1 cellular context compared by ENCODE assay signal in genomic region chr16:46801428-46802049, GRCh38.
TF ChIP-seq lines count a peak whose summit lies in the region.

No MANE protein-coding gene starts in this region.

TF ChIP-seq in HepG2, 621 proteins besides CTCF, POLR2A, EP300 and RAD21:
- TF ChIP-seq ZFP36 (IDR thresholded peaks at IDR 0.05; ENCODE audit: borderline replicate concordance, low read depth, low read length, partially characterized antibody): no peak
- no peak for TF ChIP-seq NKX3-1 (CRISPR knock-in tag; IDR thresholded peaks at IDR 0.05)
- no peak for TF ChIP-seq ZNF10 (CRISPR knock-in tag; IDR thresholded peaks at IDR 0.05; ENCODE audit: borderline replicate concordance, low read depth)
- TF ChIP-seq DMTF1 (CRISPR knock-in tag; IDR thresholded peaks at IDR 0.05): no peak
- TF ChIP-seq ZNF576 (CRISPR knock-in tag; IDR thresholded peaks at IDR 0.05): no peak
- TF ChIP-seq STAG1 (CRISPR knock-in tag; IDR thresholded peaks at IDR 0.05): peak; percentile 57
- peak; percentile 68 for TF ChIP-seq SMC3 (IDR thresholded peaks at IDR 0.05; ENCODE audit: low read length)
- no peak for TF ChIP-seq NBN (conservative IDR thresholded peaks at IDR 0.05)
- no peak for TF ChIP-seq EHMT2 (IDR thresholded peaks at IDR 0.05; ENCODE audit: borderline replicate concordance, low read depth, low read length)
- TF ChIP-seq NR2F2 (IDR thresholded peaks at IDR 0.05; ENCODE audit: borderline replicate concordance, low read depth): no peak
- no peak for TF ChIP-seq KDM2A (CRISPR knock-in tag; IDR thresholded peaks at IDR 0.05; ENCODE audit: borderline replicate concordance, low read depth)
